In genomic region chr4:129602447-129602846, GRCh38 we compare ENCODE assay signal across 34 cellular contexts.
"Had no signal": no experiment of that assay in that cellular context is flagged by ENCODE, and none has a peak within 500 bp of the region (broad histone marks: within the 10 kb centered on the region; RNA-seq: fewer than 3 reads in every experiment).

No MANE protein-coding gene starts in this region.

- H3K9me3 ChIP-seq: MG63 had no signal

- H3K36me3 ChIP-seq: MG63 had no signal

- DNase-seq: Karpas-422, Kasumi-1, MG63, MM.1S, NCI-H1048, NCI-H1092, NCI-H1092 treated with DMSO at 0.1 percent for 48 hours, NCI-H1105, NCI-H1105 treated with DMSO at 0.1 percent for 48 hours, NCI-H1417, NCI-H1417 treated with DMSO at 0.1 percent for 48 hours, NCI-H1436, NCI-H1436 treated with DMSO at 0.1 percent for 48 hours, NCI-H146, NCI-H1694, NCI-H1694 treated with DMSO at 0.1 percent for 48 hours, NCI-H187, NCI-H187 treated with DMSO at 0.1 percent for 48 hours, NCI-H1930, NCI-H2029, NCI-H2029 treated with DMSO at 0.1 percent for 48 hours, NCI-H2081, NCI-H2081 treated with DMSO at 0.1 percent for 48 hours, NCI-H2107, NCI-H2171, NCI-H2171 treated with DMSO at 0.1 percent for 48 hours, NCI-H2227 treated with DMSO at 0.1 percent for 48 hours, NCI-H226, NCI-H345, NCI-H446, NCI-H446 treated with DMSO at 0.1 percent for 48 hours, NCI-H510A, NCI-H510A treated with DMSO at 0.1 percent for 48 hours, NCI-H524 had no signal

- H3K4me3 ChIP-seq: MG63 had no signal

- H3K27me3 ChIP-seq: MG63 had no signal
